1 cellular context compared by ENCODE assay signal in the genomic region with DNA sequence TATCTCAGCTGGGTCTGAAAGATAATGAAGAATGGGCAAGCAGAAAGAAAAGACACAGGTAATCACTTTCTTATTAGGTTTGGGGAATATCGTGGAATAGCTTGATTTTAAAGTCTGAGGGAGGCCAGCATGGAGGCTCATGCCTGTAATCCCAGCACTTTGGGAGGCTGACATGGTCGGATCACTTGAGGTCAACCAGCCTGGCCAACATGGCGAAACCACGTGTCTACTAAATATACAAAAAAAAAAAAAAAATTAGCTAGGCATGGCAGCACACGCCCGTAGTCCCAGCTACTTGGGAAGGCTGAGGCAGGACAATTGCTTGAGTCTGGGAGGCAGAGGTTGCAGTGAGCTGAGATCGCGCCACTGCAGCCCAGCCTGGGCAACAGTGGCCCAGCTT.
TF ChIP-seq lines count a peak whose summit lies in the region.

No MANE protein-coding gene starts in this region.

TF ChIP-seq in H1, 55 proteins besides CTCF, POLR2A, EP300 and RAD21:
- no peak for TF ChIP-seq BACH1 (IDR thresholded peaks at IDR 0.05; ENCODE audit: low read length)
- TF ChIP-seq CHD1 (IDR thresholded peaks at IDR 0.05; ENCODE audit: low read depth, low read length) = no peak
- no peak for TF ChIP-seq RBBP5 (IDR thresholded peaks at IDR 0.05; ENCODE audit: borderline replicate concordance, low read depth, low read length)
- TF ChIP-seq SAP30 (IDR thresholded peaks at IDR 0.05; ENCODE audit: insufficient read depth, insufficient replicate concordance, low read length) = no peak
- TF ChIP-seq CBX5 (IDR thresholded peaks at IDR 0.05; ENCODE audit: low read depth, low read length) = no peak
- no peak for TF ChIP-seq BRCA1 (IDR thresholded peaks at IDR 0.05; ENCODE audit: low read depth, low read length)
